In the genomic region with DNA sequence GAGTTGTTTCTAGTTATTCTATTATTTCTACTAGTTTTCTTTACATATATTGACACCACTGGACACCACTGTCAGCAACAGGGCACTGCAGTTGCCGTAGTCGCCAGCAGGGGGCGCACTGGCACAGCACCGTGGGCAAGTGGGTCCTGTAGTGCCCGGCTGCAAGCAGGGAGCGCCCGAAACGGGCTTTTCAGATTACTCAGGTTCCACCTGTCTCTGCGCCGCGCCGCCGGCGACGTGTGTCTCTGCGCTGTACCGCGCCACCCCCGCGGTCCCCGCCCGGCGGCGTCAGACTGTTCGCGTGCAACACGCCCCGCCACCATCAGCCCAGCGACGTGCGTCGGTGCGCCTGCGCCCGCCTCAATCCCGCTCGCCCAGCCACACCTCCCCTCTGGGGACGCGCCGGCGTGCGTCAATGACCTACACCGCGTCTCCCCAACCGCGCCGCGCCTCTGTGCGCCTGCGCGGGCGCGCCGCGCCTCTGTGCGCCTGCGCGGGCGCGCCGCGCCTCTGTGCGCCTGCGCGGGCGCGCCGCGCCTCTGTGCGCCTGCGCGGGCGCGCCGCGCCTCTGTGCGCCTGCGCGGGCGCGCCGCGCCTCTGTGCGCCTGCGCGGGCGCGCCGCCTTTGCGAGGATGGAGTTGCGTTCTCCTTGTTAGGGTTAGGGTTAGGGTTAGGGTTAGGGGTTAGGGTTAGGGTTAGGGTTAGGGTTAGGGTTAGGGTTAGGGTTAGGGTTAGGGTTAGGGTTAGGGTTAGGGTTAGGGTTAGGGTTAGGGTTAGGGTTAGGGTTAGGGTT, we compare ENCODE assay signal across 1 cellular context.
TF ChIP-seq lines count a peak whose summit lies in the region.

No MANE protein-coding gene starts in this region.

TF ChIP-seq in H1, 55 proteins besides CTCF, POLR2A, EP300 and RAD21:
- TF ChIP-seq YY1 (IDR thresholded peaks at IDR 0.05; ENCODE audit: low read depth, low read length) = 0 out of 2 replicates have a peak, but pooled peaks have one; percentile 26
